Comparison of ENCODE assay signal across 9 cellular contexts in the genomic region with DNA sequence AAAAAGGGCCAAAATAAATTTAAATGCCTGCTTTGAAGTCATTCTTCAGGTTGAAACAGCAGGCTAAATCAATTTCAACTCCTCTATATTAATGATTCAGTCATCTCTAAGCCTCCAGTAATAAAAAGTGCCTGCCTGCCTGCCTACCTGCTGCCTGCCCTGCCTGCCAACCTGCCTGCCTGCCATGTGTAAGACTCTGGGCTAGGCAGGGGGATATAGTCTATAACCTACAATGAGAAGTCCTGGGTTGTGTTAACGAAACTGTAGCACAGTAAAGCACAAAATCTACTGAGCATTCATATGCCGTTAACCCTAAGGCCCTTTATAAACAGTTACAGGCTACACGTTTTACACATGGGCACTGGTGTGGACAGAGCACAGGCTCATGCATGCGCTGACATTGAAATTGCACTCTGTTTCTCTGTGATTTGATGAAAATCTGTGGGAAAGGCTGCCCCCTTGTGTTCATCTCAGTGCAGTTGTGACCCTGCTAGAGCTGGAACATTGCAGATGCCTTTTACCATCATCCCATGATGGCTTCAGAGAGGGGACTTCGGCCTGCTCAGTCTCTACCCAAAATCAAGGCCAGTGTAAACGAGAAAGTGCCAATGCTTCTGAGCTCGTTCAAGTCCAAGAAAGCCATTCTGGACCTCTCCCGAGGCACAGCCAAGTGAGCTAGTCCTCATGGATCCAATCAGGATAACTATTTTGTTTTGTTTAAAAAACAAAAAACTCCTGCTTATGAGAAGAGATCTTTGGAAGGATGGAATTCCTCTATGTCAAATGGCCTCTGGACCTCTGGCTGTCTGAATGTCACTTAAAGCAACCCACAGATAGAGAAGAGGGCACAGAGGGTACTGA.
A peak's percentile ranks its signal among the peaks of the same experiment; 100 is the strongest.
DNase-seq lines count a peak whose midpoint lies in the region; ATAC-seq and TF ChIP-seq lines count a peak whose summit lies in the region.
"Had no signal": no experiment of that assay in that cellular context is flagged by ENCODE, and none has a peak within 500 bp of the region (broad histone marks: within the 10 kb centered on the region; RNA-seq: fewer than 3 reads in every experiment).

No MANE protein-coding gene starts in this region.

- H3K79me2 ChIP-seq in smooth muscle cell (ENCODE audit: low read depth) = no peaks in the 10 kb centered on the region

- no peaks in the 10 kb centered on the region for H3F3A ChIP-seq in smooth muscle cell (ENCODE audit: low read depth)

- DNase-seq in NCI-H2107 (lab: John Stamatoyannopoulos, UW) (peak; percentile 31), NCI-H2107 treated with DMSO at 0.1 percent for 48 hours (lab: John Stamatoyannopoulos, UW; ENCODE audit: unreplicated experiment) (no peak), NCI-H1092 (lab: John Stamatoyannopoulos, UW) (peak; percentile 13), T-helper 22 cell (ENCODE audit: low read depth) (peak; percentile 0), astrocyte of the hippocampus (ENCODE audit: low read depth, low spot score) (peak; percentile 88), hypothalamus (lab: John Stamatoyannopoulos, UW) (peak in 43 of 51 donors; percentile 2 to 89 (median 47)), smooth muscle cell (lab: John Stamatoyannopoulos, UW; ENCODE audit: unreplicated experiment) (peak; percentile 19)

- peak; percentile 71 for TF ChIP-seq CTCF in smooth muscle cell (IDR thresholded peaks at IDR 0.05; ENCODE audit: borderline replicate concordance, insufficient read depth, poor library complexity, severe bottlenecking)

- no peaks in the 10 kb centered on the region for H3K27me3 ChIP-seq in smooth muscle cell (ENCODE audit: low read depth)

- no peaks in the 10 kb centered on the region for H3K4me1 ChIP-seq in smooth muscle cell (ENCODE audit: low read depth)

- peak; percentile 84 for ATAC-seq in HG02610 (IDR thresholded peaks at IDR 0.05; ENCODE audit: unreplicated experiment)

- H3K4me2 ChIP-seq in smooth muscle cell = no peak overlapping the region

- WGBS in smooth muscle cell (ENCODE audit: low lambda C conversion rate) = 40% methylated on average over 8 of the region's 8 CpGs

- no peak overlapping the region for H3K9ac ChIP-seq in smooth muscle cell (ENCODE audit: low read depth)

- H3K27ac ChIP-seq in smooth muscle cell (ENCODE audit: low read depth) = no peak overlapping the region
- H3K27ac ChIP-seq: skin epidermis had no signal

- H3K36me3 ChIP-seq in smooth muscle cell (ENCODE audit: low read depth) = no peaks in the 10 kb centered on the region

- no peaks in the 10 kb centered on the region for H4K20me1 ChIP-seq in smooth muscle cell (ENCODE audit: low read depth)

- no peaks in the 10 kb centered on the region for H3K9me3 ChIP-seq in smooth muscle cell (replicated peaks; ENCODE audit: low read depth)

- no peak overlapping the region for H3K4me3 ChIP-seq in smooth muscle cell
- H3K4me3 ChIP-seq: skin epidermis had no signal

- H2AFZ ChIP-seq in smooth muscle cell (ENCODE audit: low read depth) = no peak overlapping the region
